In genomic region chr11:9774591-9775392, GRCh38 we compare ENCODE assay signal across 1 cellular context.
TF ChIP-seq lines count a peak whose summit lies in the region.

No MANE protein-coding gene starts in this region.

TF ChIP-seq in GM23338, 12 proteins besides CTCF, POLR2A, EP300 and RAD21 (continued from another document):
- TF ChIP-seq, protein P1, sequence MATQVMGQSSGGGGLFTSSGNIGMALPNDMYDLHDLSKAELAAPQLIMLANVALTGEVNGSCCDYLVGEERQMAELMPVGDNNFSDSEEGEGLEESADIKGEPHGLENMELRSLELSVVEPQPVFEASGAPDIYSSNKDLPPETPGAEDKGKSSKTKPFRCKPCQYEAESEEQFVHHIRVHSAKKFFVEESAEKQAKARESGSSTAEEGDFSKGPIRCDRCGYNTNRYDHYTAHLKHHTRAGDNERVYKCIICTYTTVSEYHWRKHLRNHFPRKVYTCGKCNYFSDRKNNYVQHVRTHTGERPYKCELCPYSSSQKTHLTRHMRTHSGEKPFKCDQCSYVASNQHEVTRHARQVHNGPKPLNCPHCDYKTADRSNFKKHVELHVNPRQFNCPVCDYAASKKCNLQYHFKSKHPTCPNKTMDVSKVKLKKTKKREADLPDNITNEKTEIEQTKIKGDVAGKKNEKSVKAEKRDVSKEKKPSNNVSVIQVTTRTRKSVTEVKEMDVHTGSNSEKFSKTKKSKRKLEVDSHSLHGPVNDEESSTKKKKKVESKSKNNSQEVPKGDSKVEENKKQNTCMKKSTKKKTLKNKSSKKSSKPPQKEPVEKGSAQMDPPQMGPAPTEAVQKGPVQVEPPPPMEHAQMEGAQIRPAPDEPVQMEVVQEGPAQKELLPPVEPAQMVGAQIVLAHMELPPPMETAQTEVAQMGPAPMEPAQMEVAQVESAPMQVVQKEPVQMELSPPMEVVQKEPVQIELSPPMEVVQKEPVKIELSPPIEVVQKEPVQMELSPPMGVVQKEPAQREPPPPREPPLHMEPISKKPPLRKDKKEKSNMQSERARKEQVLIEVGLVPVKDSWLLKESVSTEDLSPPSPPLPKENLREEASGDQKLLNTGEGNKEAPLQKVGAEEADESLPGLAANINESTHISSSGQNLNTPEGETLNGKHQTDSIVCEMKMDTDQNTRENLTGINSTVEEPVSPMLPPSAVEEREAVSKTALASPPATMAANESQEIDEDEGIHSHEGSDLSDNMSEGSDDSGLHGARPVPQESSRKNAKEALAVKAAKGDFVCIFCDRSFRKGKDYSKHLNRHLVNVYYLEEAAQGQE (IDR thresholded peaks at IDR 0.05; ENCODE audit: unreplicated experiment): no peak
- no peak for TF ChIP-seq NANOG (IDR thresholded peaks at IDR 0.05; ENCODE audit: borderline replicate concordance)
- TF ChIP-seq ETS1 (IDR thresholded peaks at IDR 0.05): no peak
- TF ChIP-seq ZNF462 (CRISPR knock-in tag; IDR thresholded peaks at IDR 0.05): no peak
- no peak for TF ChIP-seq EZH2 (IDR thresholded peaks at IDR 0.05; ENCODE audit: low read depth, unreplicated experiment)
- no peak for TF ChIP-seq CREB1 (CRISPR knock-in tag; IDR thresholded peaks at IDR 0.05; ENCODE audit: low read depth)
- TF ChIP-seq STAT1 (IDR thresholded peaks at IDR 0.05; ENCODE audit: unreplicated experiment): no peak
- no peak for TF ChIP-seq EZH2phosphoT487 (IDR thresholded peaks at IDR 0.05; ENCODE audit: unreplicated experiment)
- no peak for TF ChIP-seq ZNF114 (CRISPR knock-in tag; IDR thresholded peaks at IDR 0.05)
- no peak for TF ChIP-seq JUNB (IDR thresholded peaks at IDR 0.05; ENCODE audit: unreplicated experiment)
TF ChIP-seq in GM23338: peak in this region for 0.
